9 cellular contexts compared by ENCODE assay signal in the genomic region with DNA sequence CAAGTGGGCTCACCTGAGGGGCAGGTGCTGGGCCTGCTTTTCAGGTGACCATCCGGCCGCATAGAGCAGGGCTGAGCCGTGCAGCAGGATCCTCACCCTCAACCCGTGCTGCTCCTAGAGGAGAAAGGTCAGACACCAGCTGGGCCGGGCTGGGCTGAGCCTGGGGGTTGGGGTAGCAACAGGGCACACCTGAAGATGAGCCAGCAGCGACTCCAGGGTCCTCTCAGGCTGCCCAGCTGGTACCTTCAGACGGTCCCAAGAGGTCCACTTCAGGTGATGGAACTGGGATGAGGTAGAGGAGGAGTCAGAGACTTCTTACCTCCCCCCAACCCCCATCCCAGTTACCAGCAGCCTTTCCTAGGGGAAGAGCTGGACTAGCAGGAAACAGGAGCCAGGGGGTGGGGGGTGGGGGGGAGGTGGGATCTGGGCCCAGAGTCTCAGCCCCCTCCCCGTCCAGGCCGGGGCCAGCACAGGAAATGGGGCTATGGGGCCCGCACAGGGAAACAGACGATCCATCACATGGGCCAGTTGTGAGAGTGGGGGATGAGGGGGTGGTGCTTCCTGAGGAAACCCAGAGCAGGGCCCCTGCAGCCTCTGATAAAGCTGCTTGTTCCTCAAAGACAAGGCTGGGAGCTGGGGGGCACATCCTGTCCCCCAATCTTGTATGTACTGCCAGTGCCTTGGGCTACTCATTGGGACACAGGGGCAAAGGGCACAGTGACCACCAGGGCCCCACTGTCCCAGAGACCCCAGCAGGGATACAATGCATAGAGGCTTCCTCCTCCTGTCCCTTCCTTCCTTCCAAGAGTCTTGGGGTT. TPM values are rescaled to one million over a fixed set of nuclear protein-coding genes. Genes with fewer than 3 reads are reported as not detected.
DNase-seq lines count a peak whose midpoint lies in the region; ATAC-seq and TF ChIP-seq lines count a peak whose summit lies in the region.
"Had no signal": no experiment of that assay in that cellular context is flagged by ENCODE, and none has a peak within 500 bp of the region (broad histone marks: within the 10 kb centered on the region; RNA-seq: fewer than 3 reads in every experiment).

No MANE protein-coding gene starts in this region.

- H3K27ac Mint-ChIP-seq in activated B cell treated with CpG ODN at 0.5 μM for 24 hours: peak overlapping the region; percentile 92

- CTCF ChIA-PET in SK-N-SH (lab: Yijun Ruan, JAX): interaction anchor here (0.9 to 17.6 kb wide), 6 partner anchors 12 to 102 kb away, joined by 3 to 386 read pairs (median 4); no protein-coding TSS in a partner anchor
- CTCF ChIA-PET in activated B cell treated with CpG ODN at 0.5 μM for 24 hours (lab: Charles Lee): interaction anchor here (1.2 to 10.9 kb wide), 3 partner anchors 13 to 266 kb away, joined by 3 to 238 read pairs (median 8); no protein-coding TSS in a partner anchor

- H3K4me1 ChIP-seq in SK-N-SH (ENCODE audit: control insufficient read depth in 1 of 2, insufficient read depth in 2 of 2, low read depth in 1 of 2, low read length in 1 of 2): peaks cover 16 to 64% of the 10 kb centered on the region in 2 experiments
- peaks cover 16 to 68% (median 53%) of the 10 kb centered on the region in 5 donors for H3K4me1 ChIP-seq in subcutaneous abdominal adipose tissue (ENCODE audit: control insufficient read depth in 5 of 5, insufficient read depth in 5 of 5, low read length in 5 of 5)
- H3K4me1 ChIP-seq: A549 had no signal

- H3K27me3 ChIP-seq in SK-N-SH (ENCODE audit: insufficient read depth): no peaks in the 10 kb centered on the region
- no peaks in the 10 kb centered on the region for H3K27me3 ChIP-seq in subcutaneous abdominal adipose tissue (ENCODE audit: control insufficient read depth in 5 of 5, insufficient read depth in 4 of 5, low read length in 5 of 5)

- no peak for TF ChIP-seq CTCF in SK-N-SH (IDR thresholded peaks at IDR 0.05)
- TF ChIP-seq CTCF in activated B cell treated with CpG ODN at 0.5 μM for 24 hours (IDR thresholded peaks at IDR 0.05): no peak

- no peaks in the 10 kb centered on the region for H3K79me2 ChIP-seq in SK-N-SH (ENCODE audit: insufficient read depth)

- H3K27me3 Mint-ChIP-seq in activated B cell treated with CpG ODN at 0.5 μM for 24 hours: no peaks in the 10 kb centered on the region

- H3K36me3 ChIP-seq in SK-N-SH (replicated peaks in 1 of 2; ENCODE audit: control insufficient read depth in 1 of 2, insufficient read depth in 2 of 2, low read length in 1 of 2): no peaks in the 10 kb centered on the region
- H3K36me3 ChIP-seq in subcutaneous abdominal adipose tissue (ENCODE audit: control insufficient read depth in 5 of 5, insufficient read depth in 5 of 5, low read length in 5 of 5): peaks cover 0 to 37% (median 29%) of the 10 kb centered on the region in 5 donors

- H3K4me1 Mint-ChIP-seq in activated B cell treated with CpG ODN at 0.5 μM for 24 hours: peaks cover 71% of the 10 kb centered on the region

- POLR2A ChIA-PET in SK-N-SH (lab: Yijun Ruan, JAX): interaction anchor here (1.2 to 5.0 kb wide), 3 partner anchors 15 to 134 kb away, joined by 6 to 37 read pairs (median 6); partner anchors contain the start of gene RBM6
- POLR2A ChIA-PET in activated B cell treated with CpG ODN at 0.5 μM for 24 hours (lab: Charles Lee): interaction anchor here (0.6 to 7.3 kb wide), 10 partner anchors 11 to 141 kb away, joined by 3 to 138 read pairs (median 4); partner anchors contain the start of genes IP6K1 and UBA7

- no peaks in the 10 kb centered on the region for H3K9me2 ChIP-seq in SK-N-SH

- peak overlapping the region; percentile 50; the same call in 1 of the 2 replicates for H3K4me2 ChIP-seq in SK-N-SH
- H3K4me2 ChIP-seq: A549 had no signal

- H3K9me3 ChIP-seq in SK-N-SH (no peaks in the 10 kb centered on the region), subcutaneous abdominal adipose tissue (ENCODE audit: control insufficient read depth in 5 of 5, low read length in 5 of 5) (no peaks in the 10 kb centered on the region)
- H3K9me3 ChIP-seq: A549 had no signal

- no peak for TF ChIP-seq EP300 in SK-N-SH (IDR thresholded peaks at IDR 0.05; ENCODE audit: borderline replicate concordance in 1 of 2, low read depth in 1 of 2, low read length in 1 of 2)

- H3K36me3 Mint-ChIP-seq in activated B cell treated with CpG ODN at 0.5 μM for 24 hours (ENCODE audit: low read depth): peaks cover 27% of the 10 kb centered on the region

- H3K9ac ChIP-seq in SK-N-SH (no peak overlapping the region), subcutaneous abdominal adipose tissue (ENCODE audit: low read length in 5 of 5) (peak overlapping the region in 3 of 5 donors; percentile 1 to 68 (median 36))

- intact Hi-C loops in activated B cell treated with CpG ODN at 0.5 μM for 24 hours (cut with micrococcal nuclease): loop anchor here (1.0 to 10.0 kb wide), 4 partner anchors 7 to 489 kb away; partner anchors contain the start of genes GNAI2, HYAL3, IFRD2 and IP6K1

- H4K20me1 ChIP-seq in SK-N-SH (ENCODE audit: insufficient read depth): no peaks in the 10 kb centered on the region

- H3K9me3 Mint-ChIP-seq in activated B cell treated with CpG ODN at 0.5 μM for 24 hours: no peaks in the 10 kb centered on the region

- 50% methylated on average over 1 of the region's 11 CpGs for WGBS in SK-N-SH (ENCODE audit: low lambda C conversion rate)

- H3K4me3 ChIP-seq in SK-N-SH (ENCODE audit: low read depth in 2 of 2, low read length in 1 of 2) (no peak overlapping the region), subcutaneous abdominal adipose tissue (ENCODE audit: low read depth in 1 of 5, low read length in 5 of 5) (peak overlapping the region; percentile 2 to 88 (median 44))
- H3K4me3 ChIP-seq: A549 had no signal

- H3F3A ChIP-seq in SK-N-SH (replicated peaks; ENCODE audit: insufficient read depth): no peaks in the 10 kb centered on the region

- no peak for TF ChIP-seq RAD21 in SK-N-SH (IDR thresholded peaks at IDR 0.05; ENCODE audit: low read length)

- H2AFZ ChIP-seq in SK-N-SH (ENCODE audit: low read depth): no peak overlapping the region

- ATAC-seq in SK-N-SH treated with all-trans-retinoic acid at 6 μM for 48 hours: no peak
- ATAC-seq in activated B cell treated with CpG ODN at 0.5 μM for 24 hours (ENCODE audit: low read depth): no peak
- no peak for ATAC-seq in GM21526 (IDR thresholded peaks at IDR 0.05; ENCODE audit: low FRiP score, unreplicated experiment)
- ATAC-seq in HG02885 (IDR thresholded peaks at IDR 0.05; ENCODE audit: poor library complexity, unreplicated experiment): no peak
- ATAC-seq in HG03045 (IDR thresholded peaks at IDR 0.05; ENCODE audit: unreplicated experiment): no peak
- ATAC-seq: A549 had no signal

- peak overlapping the region; percentile 92 for H3K4me3 Mint-ChIP-seq in activated B cell treated with CpG ODN at 0.5 μM for 24 hours

- H3K27ac ChIP-seq in SK-N-SH (ENCODE audit: low read depth in 2 of 2, low read length in 1 of 2) (peak overlapping the region in 1 of 2 experiments; percentile 98; a peak in 2 of 4 replicates), subcutaneous abdominal adipose tissue (ENCODE audit: low read depth, low read length) (peak overlapping the region; percentile 81)
- H3K27ac ChIP-seq: A549 had no signal

- DNase-seq in SK-N-SH (peak; percentile 67), activated B cell treated with CpG ODN at 0.5 μM for 24 hours (no peak), iPS-NIHi11 (ENCODE audit: low spot score) (peak; percentile 49)

TF ChIP-seq in SK-N-SH, 30 proteins besides CTCF, POLR2A, EP300 and RAD21 (continues in another document):
- TF ChIP-seq POLR2AphosphoS5 (IDR thresholded peaks at IDR 0.05; ENCODE audit: low read depth, low read length) (no peak), JUND (IDR thresholded peaks at IDR 0.05) (no peak), GABPA (IDR thresholded peaks at IDR 0.05; ENCODE audit: low read depth) (no peak), FOSL2 (IDR thresholded peaks at IDR 0.05; ENCODE audit: borderline replicate concordance, low read depth) (no peak), SMC3 (IDR thresholded peaks at IDR 0.05; ENCODE audit: low read depth, low read length) (no peak), GATA2 (CRISPR knock-in tag; IDR thresholded peaks at IDR 0.05) (no peak)

TF ChIP-seq in SK-N-SH treated with all-trans-retinoic acid at 6 μM for 48 hours, 23 proteins besides CTCF, POLR2A, EP300 and RAD21 (continues in another document):
- TF ChIP-seq BACH2 (CRISPR knock-in tag; IDR thresholded peaks at IDR 0.05; ENCODE audit: borderline replicate concordance): no peak
- no peak for TF ChIP-seq PPARA (CRISPR knock-in tag; IDR thresholded peaks at IDR 0.05; ENCODE audit: borderline replicate concordance)
- no peak for TF ChIP-seq ISL1 (CRISPR knock-in tag; IDR thresholded peaks at IDR 0.05)

RNA-seq across cellular contexts. Expression of gene INKA1, which starts 3.0 kb away (rescaled TPM):
- 2.6 and 3.4 TPM in 2 replicates for polyA plus RNA-seq in SK-N-SH (2012; rRNA removed)
- polyA plus RNA-seq in SK-N-SH (2012; cell fraction: cytosol; rRNA removed): 1.6 and 2.2 TPM in 2 replicates
- polyA plus RNA-seq in SK-N-SH (2012; cell fraction: nucleus; rRNA removed): 1.6 and 3.8 TPM in 2 replicates
- total RNA-seq in activated B cell treated with CpG ODN at 0.5 μM for 24 hours: 9.4 and 10.0 TPM in 2 replicates

RNA-seq across cellular contexts. Expression of gene CDHR4, which starts 6.4 kb away (rescaled TPM):
- polyA plus RNA-seq in SK-N-SH (2012; rRNA removed): 0.07 and 0.13 TPM in 2 replicates
- polyA plus RNA-seq in SK-N-SH (2012; cell fraction: cytosol; rRNA removed): not detected in 2 replicates
- polyA plus RNA-seq in SK-N-SH (2012; cell fraction: nucleus; rRNA removed): 0.60 and 0.66 TPM in 2 replicates
- not detected in 2 replicates for total RNA-seq in activated B cell treated with CpG ODN at 0.5 μM for 24 hours

RNA-seq across cellular contexts. Expression of gene UBA7, which starts 7.7 kb away (rescaled TPM):
- 22.6 and 25.8 TPM in 2 replicates for polyA plus RNA-seq in SK-N-SH (2012; rRNA removed)
- 2.0 and 3.0 TPM in 2 replicates for polyA plus RNA-seq in SK-N-SH (2012; cell fraction: cytosol; rRNA removed)
- 187 and 223 TPM in 2 replicates for polyA plus RNA-seq in SK-N-SH (2012; cell fraction: nucleus; rRNA removed)
- total RNA-seq in activated B cell treated with CpG ODN at 0.5 μM for 24 hours: 216 and 237 TPM in 2 replicates

RNA-seq across cellular contexts. Expression of gene IP6K1, which starts 19.8 kb away (rescaled TPM):
- polyA plus RNA-seq in SK-N-SH (2012; rRNA removed): 17.0 and 23.3 TPM in 2 replicates
- 8.9 and 14.6 TPM in 2 replicates for polyA plus RNA-seq in SK-N-SH (2012; cell fraction: cytosol; rRNA removed)
- 37.1 and 43.4 TPM in 2 replicates for polyA plus RNA-seq in SK-N-SH (2012; cell fraction: nucleus; rRNA removed)
- total RNA-seq in activated B cell treated with CpG ODN at 0.5 μM for 24 hours: 44.3 and 47.6 TPM in 2 replicates

RNA-seq across cellular contexts. Expression of gene TRAIP, which starts 50.3 kb away (rescaled TPM):
- polyA plus RNA-seq in SK-N-SH (2012; rRNA removed): 8.1 and 12.8 TPM in 2 replicates
- 4.8 and 7.6 TPM in 2 replicates for polyA plus RNA-seq in SK-N-SH (2012; cell fraction: cytosol; rRNA removed)
- polyA plus RNA-seq in SK-N-SH (2012; cell fraction: nucleus; rRNA removed): 39.1 and 62.4 TPM in 2 replicates
- 6.4 TPM in 2 replicates for total RNA-seq in activated B cell treated with CpG ODN at 0.5 μM for 24 hours

Comparison
In these comparisons a context has a peak if more than half of its experiments do, and no peak if none do; other contexts are left out.
1. H3K4me3 ChIP-seq: peak in subcutaneous abdominal adipose tissue (5 of 5); none in SK-N-SH (0 of 2).